In genomic region chr11:22624742-22625447, GRCh38 we compare ENCODE assay signal across 8 cellular contexts. TPM values are rescaled to one million over a fixed set of nuclear protein-coding genes. Genes with fewer than 3 reads are reported as not detected.
A peak's percentile ranks its signal among the peaks of the same experiment; 100 is the strongest.
DNase-seq lines count a peak whose midpoint lies in the region; ATAC-seq and TF ChIP-seq lines count a peak whose summit lies in the region.

No MANE protein-coding gene starts in this region.

- peaks cover 23 to 33% (median 28%) of the 10 kb centered on the region in 3 donors for H3K4me1 Mint-ChIP-seq in IgD-negative memory B cell
- peaks cover 34% of the 10 kb centered on the region for H3K4me1 Mint-ChIP-seq in activated naive CD4-positive, alpha-beta T cell treated with anti-CD3 and anti-CD28 coated beads, Interleukin-2, amount 10 ng/mL, durations not matched to agents 7 days and 5 days

- H3K36me3 ChIP-seq in DOHH2 (ENCODE audit: control insufficient read depth, low read length) (peaks cover 22% of the 10 kb centered on the region), osteoblast (ENCODE audit: insufficient read depth, low read length) (no peaks in the 10 kb centered on the region), upper lobe of right lung (peaks cover 3% of the 10 kb centered on the region)

- peak overlapping the region; percentile 82 to 99 (median 95) for H3K27ac Mint-ChIP-seq in IgD-negative memory B cell
- peak overlapping the region; percentile 97 for H3K27ac Mint-ChIP-seq in activated naive CD4-positive, alpha-beta T cell treated with anti-CD3 and anti-CD28 coated beads, Interleukin-2, amount 10 ng/mL, durations not matched to agents 7 days and 5 days

- H4K20me1 ChIP-seq in DOHH2 (ENCODE audit: control insufficient read depth, insufficient read depth, low read depth, low read length), result peaks cover 4% of the 10 kb centered on the region; the same call in 1 of the 2 replicates
- no peaks in the 10 kb centered on the region for H4K20me1 ChIP-seq in osteoblast (ENCODE audit: insufficient read depth, low read length)

- H3K79me2 ChIP-seq in DOHH2 (ENCODE audit: control insufficient read depth, low read length) (peaks cover 28% of the 10 kb centered on the region), osteoblast (ENCODE audit: insufficient read depth, low read length) (peaks cover 3% of the 10 kb centered on the region)

- no peaks in the 10 kb centered on the region for H3K27me3 ChIP-seq in DOHH2 (ENCODE audit: control insufficient read depth, low read length)
- H3K27me3 ChIP-seq in osteoblast (ENCODE audit: insufficient read depth, low read length), result no peaks in the 10 kb centered on the region
- no peaks in the 10 kb centered on the region for H3K27me3 ChIP-seq in upper lobe of right lung

- intact Hi-C loops in upper lobe of right lung (cut with DNase I), result no loop called here

- peak overlapping the region; percentile 90 to 100 (median 98) for H3K4me3 Mint-ChIP-seq in IgD-negative memory B cell
- peak overlapping the region; percentile 96 for H3K4me3 Mint-ChIP-seq in activated naive CD4-positive, alpha-beta T cell treated with anti-CD3 and anti-CD28 coated beads, Interleukin-2, amount 10 ng/mL, durations not matched to agents 7 days and 5 days

- TF ChIP-seq CTCF in DOHH2 (IDR thresholded peaks at IDR 0.05; ENCODE audit: low read depth, low read length, poor library complexity, severe bottlenecking) (peak; percentile 70), osteoblast (IDR thresholded peaks at IDR 0.05; ENCODE audit: extremely low read depth, low read depth, low read length) (peak; percentile 51), upper lobe of right lung (IDR thresholded peaks at IDR 0.05) (peak; percentile 34)

- H3K4me2 ChIP-seq in DOHH2 (ENCODE audit: low read length), result peak overlapping the region; percentile 98
- H3K4me2 ChIP-seq in osteoblast (ENCODE audit: insufficient read depth, low read length), result peak overlapping the region; percentile 77

- CTCF ChIA-PET in activated naive CD4-positive, alpha-beta T cell treated with anti-CD3 and anti-CD28 coated beads, Interleukin-2, amount 10 ng/mL, durations not matched to agents 7 days and 5 days (lab: Charles Lee), result interaction anchor here (1.0 to 1.5 kb wide), 2 partner anchors 32 to 205 kb away, joined by 6 to 7 read pairs; partner anchors contain the start of gene SVIP

- DNase-seq in OCI-M1 (lab: John Stamatoyannopoulos, UW) (peak; percentile 85), glomerular visceral epithelial cell (ENCODE audit: extremely low spot score) (peak; percentile 65), osteoblast (ENCODE audit: insufficient read length, low spot score, missing footprints) (peak; percentile 63), upper lobe of right lung (peak; percentile 84)
- DNase-seq in activated naive CD4-positive, alpha-beta T cell treated with anti-CD3 and anti-CD28 coated beads, Interleukin-2, amount 10 ng/mL, durations not matched to agents 7 days and 5 days, result peak; percentile 72

- H3K9me3 Mint-ChIP-seq in IgD-negative memory B cell, result no peaks in the 10 kb centered on the region
- H3K9me3 Mint-ChIP-seq in activated naive CD4-positive, alpha-beta T cell treated with anti-CD3 and anti-CD28 coated beads, Interleukin-2, amount 10 ng/mL, durations not matched to agents 7 days and 5 days, result no peaks in the 10 kb centered on the region

- H3K36me3 Mint-ChIP-seq in IgD-negative memory B cell, result no peaks in the 10 kb centered on the region
- peaks cover 23% of the 10 kb centered on the region for H3K36me3 Mint-ChIP-seq in activated naive CD4-positive, alpha-beta T cell treated with anti-CD3 and anti-CD28 coated beads, Interleukin-2, amount 10 ng/mL, durations not matched to agents 7 days and 5 days

- H3K9me3 ChIP-seq in DOHH2 (ENCODE audit: control insufficient read depth, insufficient read depth, low read length) (no peaks in the 10 kb centered on the region), osteoblast (ENCODE audit: low read depth, low read length) (no peaks in the 10 kb centered on the region), upper lobe of right lung (no peaks in the 10 kb centered on the region)

- peaks cover 3% of the 10 kb centered on the region; the same call in 1 of the 2 replicates for H3F3A ChIP-seq in DOHH2 (ENCODE audit: control insufficient read depth, insufficient read depth)

- H3K9me2 ChIP-seq in DOHH2 (replicated peaks; ENCODE audit: control insufficient read depth, low read length), result no peaks in the 10 kb centered on the region

- no peaks in the 10 kb centered on the region for H3K27me3 Mint-ChIP-seq in IgD-negative memory B cell
- no peaks in the 10 kb centered on the region for H3K27me3 Mint-ChIP-seq in activated naive CD4-positive, alpha-beta T cell treated with anti-CD3 and anti-CD28 coated beads, Interleukin-2, amount 10 ng/mL, durations not matched to agents 7 days and 5 days

- H3K4me3 ChIP-seq in DOHH2 (ENCODE audit: low read length) (peak overlapping the region; percentile 93), osteoblast (ENCODE audit: insufficient read depth, low read length) (peak overlapping the region; percentile 93), upper lobe of right lung (peak overlapping the region; percentile 78)

- H2AFZ ChIP-seq in osteoblast (ENCODE audit: low read length), result peak overlapping the region; percentile 99

- H3K27ac ChIP-seq in DOHH2 (ENCODE audit: low read depth, low read length) (peak overlapping the region; percentile 53), osteoblast (ENCODE audit: low read depth, low read length) (peak overlapping the region; percentile 77), upper lobe of right lung (peak overlapping the region; percentile 84)

- ATAC-seq in GM21576 (IDR thresholded peaks at IDR 0.05; ENCODE audit: unreplicated experiment), result peak; percentile 56
- peak; percentile 72 for ATAC-seq in upper lobe of right lung

- peaks cover 30% of the 10 kb centered on the region for H3K4me1 ChIP-seq in DOHH2 (ENCODE audit: control insufficient read depth, low read length)
- H3K4me1 ChIP-seq in osteoblast (ENCODE audit: insufficient read depth, low read length), result peaks cover 7% of the 10 kb centered on the region
- peaks cover 19% of the 10 kb centered on the region for H3K4me1 ChIP-seq in upper lobe of right lung

RNA-seq across cellular contexts. Expression of gene FANCF, which starts 0.7 kb away (rescaled TPM):
- polyA plus RNA-seq in IgD-negative memory B cell, result 16.1 TPM
- total RNA-seq in osteoblast (11.5 and 13.4 TPM in 2 replicates), upper lobe of right lung (7.3 TPM)

RNA-seq across cellular contexts. Expression of gene GAS2, which starts 41.5 kb away (rescaled TPM):
- 3.4 TPM for polyA plus RNA-seq in IgD-negative memory B cell
- total RNA-seq in osteoblast (0.36 and 0.88 TPM in 2 replicates), upper lobe of right lung (1.7 TPM)

Comparison
In these comparisons a context has a peak if more than half of its experiments do, and no peak if none do; other contexts are left out.
1. Peak in every context shown above with its lines: DNase-seq, ATAC-seq, H3K4me3 ChIP-seq and H3K27ac ChIP-seq.